21 cellular contexts compared by ENCODE assay signal in genomic region chr5:59266410-59266809, GRCh38.
"Had no signal": no experiment of that assay in that cellular context is flagged by ENCODE, and none has a peak within 500 bp of the region (broad histone marks: within the 10 kb centered on the region; RNA-seq: fewer than 3 reads in every experiment).

No MANE protein-coding gene starts in this region.

- H3K36me3 Mint-ChIP-seq: brain; naive thymus-derived CD8-positive, alpha-beta T cell; type B pancreatic cell had no signal

- H3K27me3 ChIP-seq: left lung, right atrium auricular region had no signal

- DNase-seq: activated CD4-positive, alpha-beta T cell treated with anti-CD3 and anti-CD28 coated beads, Interleukin-2, amount 10 ng/mL, durations not matched to agents 7 days and 5 days; activated CD8-positive, alpha-beta memory T cell treated with anti-CD3 and anti-CD28 coated beads, Interleukin-2, amount 50 U/mL, for 4 hours; activated naive CD4-positive, alpha-beta T cell treated with anti-CD3 and anti-CD28 coated beads for 36 hours; activated T-cell treated with anti-CD3 and anti-CD28 coated beads, Interleukin-2, amount 50 U/mL, for 4 hours; central memory CD4-positive, alpha-beta T cell; foreskin melanocyte; head of caudate nucleus; kidney; left lung; naive thymus-derived CD8-positive, alpha-beta T cell; posterior cingulate gyrus; stimulated activated CD4-positive, alpha-beta T cell treated with anti-CD3 and anti-CD28 coated beads, Interleukin-15, amount 100 ng/mL, for 24 hours; stimulated activated CD4-positive, alpha-beta T cell treated with anti-CD3 and anti-CD28 coated beads, Interleukin-2, amount 100 ng/mL, for 48 hours; stimulated activated naive CD8-positive, alpha-beta T cell treated with anti-CD3 and anti-CD28 coated beads, Interleukin-15, amount 100 ng/mL, for 72 hours; T-helper 1 cell; T1000 had no signal

- H3K27me3 Mint-ChIP-seq: brain; stimulated activated naive CD8-positive, alpha-beta T cell treated with anti-CD3 and anti-CD28 coated beads, Interleukin-15, amount 100 ng/mL, for 72 hours; type B pancreatic cell had no signal

- H3K4me3 ChIP-seq: coronary artery, left lung, right atrium auricular region had no signal

- ATAC-seq: activated CD4-positive, CD25-positive, alpha-beta regulatory T cell treated with anti-CD3 and anti-CD28 coated beads, Interleukin-2, amount 50 U/mL, for 24 hours; activated T-cell treated with anti-CD3 and anti-CD28 coated beads, Interleukin-2, amount 50 U/mL, for 4 hours; left lung; naive thymus-derived CD8-positive, alpha-beta T cell; stimulated activated naive CD8-positive, alpha-beta T cell treated with anti-CD3 and anti-CD28 coated beads, Interleukin-15, amount 100 ng/mL, for 72 hours had no signal

- H3K27ac ChIP-seq: coronary artery, left lung had no signal

- H3K36me3 ChIP-seq: left lung, right atrium auricular region had no signal

- H3K4me1 ChIP-seq: left lung had no signal

- H3K4me1 Mint-ChIP-seq: activated CD4-positive, alpha-beta T cell treated with anti-CD3 and anti-CD28 coated beads, Interleukin-2, amount 10 ng/mL, durations not matched to agents 7 days and 5 days; naive thymus-derived CD8-positive, alpha-beta T cell; stimulated activated naive CD8-positive, alpha-beta T cell treated with anti-CD3 and anti-CD28 coated beads, Interleukin-15, amount 100 ng/mL, for 72 hours had no signal

- H3K4me3 Mint-ChIP-seq: activated CD4-positive, alpha-beta T cell treated with anti-CD3 and anti-CD28 coated beads, Interleukin-2, amount 10 ng/mL, durations not matched to agents 7 days and 5 days; activated naive CD4-positive, alpha-beta T cell treated with anti-CD3 and anti-CD28 coated beads for 36 hours; activated T-cell treated with anti-CD3 and anti-CD28 coated beads, Interleukin-2, amount 50 U/mL, for 4 hours; naive thymus-derived CD8-positive, alpha-beta T cell; stimulated activated naive CD8-positive, alpha-beta T cell treated with anti-CD3 and anti-CD28 coated beads, Interleukin-15, amount 100 ng/mL, for 72 hours; type B pancreatic cell had no signal

- FAIRE-seq: kidney had no signal

- H3K27ac Mint-ChIP-seq: activated CD4-positive, alpha-beta T cell treated with anti-CD3 and anti-CD28 coated beads, Interleukin-2, amount 10 ng/mL, durations not matched to agents 7 days and 5 days; activated naive CD4-positive, alpha-beta T cell treated with anti-CD3 and anti-CD28 coated beads for 36 hours; naive thymus-derived CD8-positive, alpha-beta T cell; stimulated activated naive CD8-positive, alpha-beta T cell treated with anti-CD3 and anti-CD28 coated beads, Interleukin-15, amount 100 ng/mL, for 72 hours; type B pancreatic cell had no signal

- H3K9me3 ChIP-seq: left lung, right atrium auricular region had no signal
